Comparison of ENCODE assay signal across 1 cellular context in genomic region chr18:3297025-3297984, GRCh38.
TF ChIP-seq lines count a peak whose summit lies in the region.

No MANE protein-coding gene starts in this region.

TF ChIP-seq in HepG2, 621 proteins besides CTCF, POLR2A, EP300 and RAD21 (continued from another document and continues in another):
- TF ChIP-seq CBX5 (CRISPR knock-in tag; IDR thresholded peaks at IDR 0.05; ENCODE audit: borderline replicate concordance): peak; percentile 97
- TF ChIP-seq ZNF766 (CRISPR knock-in tag; IDR thresholded peaks at IDR 0.05; ENCODE audit: borderline replicate concordance): peak; percentile 76; the same call in 1 of the 2 replicates
- TF ChIP-seq, protein P1, sequence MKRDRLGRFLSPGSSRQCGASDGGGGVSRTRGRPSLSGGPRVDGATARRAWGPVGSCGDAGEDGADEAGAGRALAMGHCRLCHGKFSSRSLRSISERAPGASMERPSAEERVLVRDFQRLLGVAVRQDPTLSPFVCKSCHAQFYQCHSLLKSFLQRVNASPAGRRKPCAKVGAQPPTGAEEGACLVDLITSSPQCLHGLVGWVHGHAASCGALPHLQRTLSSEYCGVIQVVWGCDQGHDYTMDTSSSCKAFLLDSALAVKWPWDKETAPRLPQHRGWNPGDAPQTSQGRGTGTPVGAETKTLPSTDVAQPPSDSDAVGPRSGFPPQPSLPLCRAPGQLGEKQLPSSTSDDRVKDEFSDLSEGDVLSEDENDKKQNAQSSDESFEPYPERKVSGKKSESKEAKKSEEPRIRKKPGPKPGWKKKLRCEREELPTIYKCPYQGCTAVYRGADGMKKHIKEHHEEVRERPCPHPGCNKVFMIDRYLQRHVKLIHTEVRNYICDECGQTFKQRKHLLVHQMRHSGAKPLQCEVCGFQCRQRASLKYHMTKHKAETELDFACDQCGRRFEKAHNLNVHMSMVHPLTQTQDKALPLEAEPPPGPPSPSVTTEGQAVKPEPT (CRISPR knock-in tag; IDR thresholded peaks at IDR 0.05; ENCODE audit: low read depth): no peak
- no peak for TF ChIP-seq ELF4 (CRISPR knock-in tag; IDR thresholded peaks at IDR 0.05; ENCODE audit: borderline replicate concordance)
- TF ChIP-seq SP2 (CRISPR knock-in tag; IDR thresholded peaks at IDR 0.05): no peak
- no peak for TF ChIP-seq MEIS1 (CRISPR knock-in tag; IDR thresholded peaks at IDR 0.05; ENCODE audit: borderline replicate concordance)
- no peak for TF ChIP-seq ZNF12 (CRISPR knock-in tag; IDR thresholded peaks at IDR 0.05)
- TF ChIP-seq PAX8 (CRISPR knock-in tag; IDR thresholded peaks at IDR 0.05; ENCODE audit: borderline replicate concordance): 0 out of 2 replicates have a peak, but pooled peaks have one; percentile 25
- peak; percentile 28; the same call in 1 of the 2 replicates for TF ChIP-seq HDAC1 (CRISPR knock-in tag; IDR thresholded peaks at IDR 0.05)
- TF ChIP-seq ZNF160 (CRISPR knock-in tag; IDR thresholded peaks at IDR 0.05): peak; percentile 79; the same call in 1 of the 2 replicates
- no peak for TF ChIP-seq MLLT10 (CRISPR knock-in tag; IDR thresholded peaks at IDR 0.05)
- no peak for TF ChIP-seq ZSCAN22 (CRISPR knock-in tag; IDR thresholded peaks at IDR 0.05)
- peak; percentile 56; the same call in 1 of the 2 replicates for TF ChIP-seq ZNF264 (CRISPR knock-in tag; IDR thresholded peaks at IDR 0.05)
- TF ChIP-seq, protein P2, sequence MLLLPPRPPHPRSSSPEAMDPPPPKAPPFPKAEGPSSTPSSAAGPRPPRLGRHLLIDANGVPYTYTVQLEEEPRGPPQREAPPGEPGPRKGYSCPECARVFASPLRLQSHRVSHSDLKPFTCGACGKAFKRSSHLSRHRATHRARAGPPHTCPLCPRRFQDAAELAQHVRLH (CRISPR knock-in tag; IDR thresholded peaks at IDR 0.05; ENCODE audit: borderline replicate concordance, low read depth): peak; percentile 81; the same call in 1 of the 2 replicates
- TF ChIP-seq, protein P3, sequence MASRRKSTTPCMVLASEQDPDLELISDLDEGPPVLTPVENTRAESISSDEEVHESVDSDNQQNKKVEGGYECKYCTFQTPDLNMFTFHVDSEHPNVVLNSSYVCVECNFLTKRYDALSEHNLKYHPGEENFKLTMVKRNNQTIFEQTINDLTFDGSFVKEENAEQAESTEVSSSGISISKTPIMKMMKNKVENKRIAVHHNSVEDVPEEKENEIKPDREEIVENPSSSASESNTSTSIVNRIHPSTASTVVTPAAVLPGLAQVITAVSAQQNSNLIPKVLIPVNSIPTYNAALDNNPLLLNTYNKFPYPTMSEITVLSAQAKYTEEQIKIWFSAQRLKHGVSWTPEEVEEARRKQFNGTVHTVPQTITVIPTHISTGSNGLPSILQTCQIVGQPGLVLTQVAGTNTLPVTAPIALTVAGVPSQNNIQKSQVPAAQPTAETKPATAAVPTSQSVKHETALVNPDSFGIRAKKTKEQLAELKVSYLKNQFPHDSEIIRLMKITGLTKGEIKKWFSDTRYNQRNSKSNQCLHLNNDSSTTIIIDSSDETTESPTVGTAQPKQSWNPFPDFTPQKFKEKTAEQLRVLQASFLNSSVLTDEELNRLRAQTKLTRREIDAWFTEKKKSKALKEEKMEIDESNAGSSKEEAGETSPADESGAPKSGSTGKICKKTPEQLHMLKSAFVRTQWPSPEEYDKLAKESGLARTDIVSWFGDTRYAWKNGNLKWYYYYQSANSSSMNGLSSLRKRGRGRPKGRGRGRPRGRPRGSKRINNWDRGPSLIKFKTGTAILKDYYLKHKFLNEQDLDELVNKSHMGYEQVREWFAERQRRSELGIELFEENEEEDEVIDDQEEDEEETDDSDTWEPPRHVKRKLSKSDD (CRISPR knock-in tag; IDR thresholded peaks at IDR 0.05; ENCODE audit: low read depth): peak; percentile 73
- no peak for TF ChIP-seq THYN1 (CRISPR knock-in tag; IDR thresholded peaks at IDR 0.05; ENCODE audit: borderline replicate concordance, low read depth)
- TF ChIP-seq PTBP1 (IDR thresholded peaks at IDR 0.05; ENCODE audit: low read depth, low read length, poor library complexity, severe bottlenecking): no peak
- TF ChIP-seq, protein P4, sequence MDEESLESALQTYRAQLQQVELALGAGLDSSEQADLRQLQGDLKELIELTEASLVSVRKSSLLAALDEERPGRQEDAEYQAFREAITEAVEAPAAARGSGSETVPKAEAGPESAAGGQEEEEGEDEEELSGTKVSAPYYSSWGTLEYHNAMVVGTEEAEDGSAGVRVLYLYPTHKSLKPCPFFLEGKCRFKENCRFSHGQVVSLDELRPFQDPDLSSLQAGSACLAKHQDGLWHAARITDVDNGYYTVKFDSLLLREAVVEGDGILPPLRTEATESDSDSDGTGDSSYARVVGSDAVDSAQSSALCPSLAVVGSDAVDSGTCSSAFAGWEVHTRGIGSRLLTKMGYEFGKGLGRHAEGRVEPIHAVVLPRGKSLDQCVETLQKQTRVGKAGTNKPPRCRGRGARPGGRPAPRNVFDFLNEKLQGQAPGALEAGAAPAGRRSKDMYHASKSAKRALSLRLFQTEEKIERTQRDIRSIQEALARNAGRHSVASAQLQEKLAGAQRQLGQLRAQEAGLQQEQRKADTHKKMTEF (CRISPR knock-in tag; IDR thresholded peaks at IDR 0.05): peak; percentile 87
- TF ChIP-seq ATRX (CRISPR knock-in tag; IDR thresholded peaks at IDR 0.05; ENCODE audit: borderline replicate concordance): no peak
- no peak for TF ChIP-seq REL (CRISPR knock-in tag; conservative IDR thresholded peaks at IDR 0.05)
- peak; percentile 50; the same call in 1 of the 2 replicates for TF ChIP-seq ZNF772 (CRISPR knock-in tag; IDR thresholded peaks at IDR 0.05)
- 0 out of 2 replicates have a peak, but pooled peaks have one; percentile 39 for TF ChIP-seq POGK (CRISPR knock-in tag; conservative IDR thresholded peaks at IDR 0.05)
- TF ChIP-seq, protein P5, sequence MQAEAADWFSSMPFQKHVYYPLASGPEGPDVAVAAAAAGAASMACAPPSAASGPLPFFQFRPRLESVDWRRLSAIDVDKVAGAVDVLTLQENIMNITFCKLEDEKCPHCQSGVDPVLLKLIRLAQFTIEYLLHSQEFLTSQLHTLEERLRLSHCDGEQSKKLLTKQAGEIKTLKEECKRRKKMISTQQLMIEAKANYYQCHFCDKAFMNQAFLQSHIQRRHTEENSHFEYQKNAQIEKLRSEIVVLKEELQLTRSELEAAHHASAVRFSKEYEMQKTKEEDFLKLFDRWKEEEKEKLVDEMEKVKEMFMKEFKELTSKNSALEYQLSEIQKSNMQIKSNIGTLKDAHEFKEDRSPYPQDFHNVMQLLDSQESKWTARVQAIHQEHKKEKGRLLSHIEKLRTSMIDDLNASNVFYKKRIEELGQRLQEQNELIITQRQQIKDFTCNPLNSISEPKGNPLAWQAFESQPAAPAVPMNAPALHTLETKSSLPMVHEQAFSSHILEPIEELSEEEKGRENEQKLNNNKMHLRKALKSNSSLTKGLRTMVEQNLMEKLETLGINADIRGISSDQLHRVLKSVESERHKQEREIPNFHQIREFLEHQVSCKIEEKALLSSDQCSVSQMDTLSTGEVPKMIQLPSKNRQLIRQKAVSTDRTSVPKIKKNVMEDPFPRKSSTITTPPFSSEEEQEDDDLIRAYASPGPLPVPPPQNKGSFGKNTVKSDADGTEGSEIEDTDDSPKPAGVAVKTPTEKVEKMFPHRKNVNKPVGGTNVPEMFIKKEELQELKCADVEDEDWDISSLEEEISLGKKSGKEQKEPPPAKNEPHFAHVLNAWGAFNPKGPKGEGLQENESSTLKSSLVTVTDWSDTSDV (CRISPR knock-in tag; IDR thresholded peaks at IDR 0.05): 0 out of 2 replicates have a peak, but pooled peaks have one; percentile 58
- no peak for TF ChIP-seq MBD4 (IDR thresholded peaks at IDR 0.05; ENCODE audit: borderline replicate concordance, low read length)
- TF ChIP-seq, protein P6, sequence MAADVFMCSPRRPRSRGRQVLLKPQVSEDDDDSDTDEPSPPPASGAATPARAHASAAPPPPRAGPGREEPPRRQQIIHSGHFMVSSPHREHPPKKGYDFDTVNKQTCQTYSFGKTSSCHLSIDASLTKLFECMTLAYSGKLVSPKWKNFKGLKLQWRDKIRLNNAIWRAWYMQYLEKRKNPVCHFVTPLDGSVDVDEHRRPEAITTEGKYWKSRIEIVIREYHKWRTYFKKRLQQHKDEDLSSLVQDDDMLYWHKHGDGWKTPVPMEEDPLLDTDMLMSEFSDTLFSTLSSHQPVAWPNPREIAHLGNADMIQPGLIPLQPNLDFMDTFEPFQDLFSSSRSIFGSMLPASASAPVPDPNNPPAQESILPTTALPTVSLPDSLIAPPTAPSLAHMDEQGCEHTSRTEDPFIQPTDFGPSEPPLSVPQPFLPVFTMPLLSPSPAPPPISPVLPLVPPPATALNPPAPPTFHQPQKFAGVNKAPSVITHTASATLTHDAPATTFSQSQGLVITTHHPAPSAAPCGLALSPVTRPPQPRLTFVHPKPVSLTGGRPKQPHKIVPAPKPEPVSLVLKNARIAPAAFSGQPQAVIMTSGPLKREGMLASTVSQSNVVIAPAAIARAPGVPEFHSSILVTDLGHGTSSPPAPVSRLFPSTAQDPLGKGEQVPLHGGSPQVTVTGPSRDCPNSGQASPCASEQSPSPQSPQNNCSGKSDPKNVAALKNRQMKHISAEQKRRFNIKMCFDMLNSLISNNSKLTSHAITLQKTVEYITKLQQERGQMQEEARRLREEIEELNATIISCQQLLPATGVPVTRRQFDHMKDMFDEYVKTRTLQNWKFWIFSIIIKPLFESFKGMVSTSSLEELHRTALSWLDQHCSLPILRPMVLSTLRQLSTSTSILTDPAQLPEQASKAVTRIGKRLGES (CRISPR knock-in tag; IDR thresholded peaks at IDR 0.05; ENCODE audit: borderline replicate concordance): no peak
- no peak for TF ChIP-seq ZNF674 (CRISPR knock-in tag; IDR thresholded peaks at IDR 0.05; ENCODE audit: low read depth)
- TF ChIP-seq ZNF816 (CRISPR knock-in tag; IDR thresholded peaks at IDR 0.05; ENCODE audit: borderline replicate concordance): no peak
- TF ChIP-seq CAMTA2 (CRISPR knock-in tag; IDR thresholded peaks at IDR 0.05; ENCODE audit: borderline replicate concordance): no peak
- TF ChIP-seq PCBP2 (optimal IDR thresholded peaks at IDR 0.05; ENCODE audit: low read depth, low read length, poor library complexity, severe bottlenecking): no peak
- no peak for TF ChIP-seq RNF219 (CRISPR knock-in tag; IDR thresholded peaks at IDR 0.05)
- TF ChIP-seq HIVEP1 (CRISPR knock-in tag; IDR thresholded peaks at IDR 0.05): no peak
- TF ChIP-seq HNF4A (CRISPR knock-in tag; IDR thresholded peaks at IDR 0.05): peak; percentile 35; the same call in 1 of the 2 replicates
- TF ChIP-seq FOXA3 (CRISPR knock-in tag; IDR thresholded peaks at IDR 0.05): peak; percentile 70
- TF ChIP-seq FOXJ3 (CRISPR knock-in tag; IDR thresholded peaks at IDR 0.05; ENCODE audit: borderline replicate concordance): peak; percentile 71
- TF ChIP-seq ZNF44 (CRISPR knock-in tag; IDR thresholded peaks at IDR 0.05): no peak
- peak; percentile 61; the same call in 1 of the 2 replicates for TF ChIP-seq ZBTB43 (CRISPR knock-in tag; conservative IDR thresholded peaks at IDR 0.05)
- TF ChIP-seq ZNF335 (CRISPR knock-in tag; IDR thresholded peaks at IDR 0.05): 0 out of 2 replicates have a peak, but pooled peaks have one; percentile 45
- TF ChIP-seq ZNF296 (CRISPR knock-in tag; conservative IDR thresholded peaks at IDR 0.05): no peak
- no peak for TF ChIP-seq MAZ (IDR thresholded peaks at IDR 0.05; ENCODE audit: borderline replicate concordance, low read depth, low read length)
- peak; percentile 59 for TF ChIP-seq MAZ (CRISPR knock-in tag; IDR thresholded peaks at IDR 0.05; ENCODE audit: low read depth)
- TF ChIP-seq HHEX (CRISPR knock-in tag; IDR thresholded peaks at IDR 0.05): no peak
- no peak for TF ChIP-seq ATAD3A (CRISPR knock-in tag; IDR thresholded peaks at IDR 0.05)
- TF ChIP-seq, protein P7, sequence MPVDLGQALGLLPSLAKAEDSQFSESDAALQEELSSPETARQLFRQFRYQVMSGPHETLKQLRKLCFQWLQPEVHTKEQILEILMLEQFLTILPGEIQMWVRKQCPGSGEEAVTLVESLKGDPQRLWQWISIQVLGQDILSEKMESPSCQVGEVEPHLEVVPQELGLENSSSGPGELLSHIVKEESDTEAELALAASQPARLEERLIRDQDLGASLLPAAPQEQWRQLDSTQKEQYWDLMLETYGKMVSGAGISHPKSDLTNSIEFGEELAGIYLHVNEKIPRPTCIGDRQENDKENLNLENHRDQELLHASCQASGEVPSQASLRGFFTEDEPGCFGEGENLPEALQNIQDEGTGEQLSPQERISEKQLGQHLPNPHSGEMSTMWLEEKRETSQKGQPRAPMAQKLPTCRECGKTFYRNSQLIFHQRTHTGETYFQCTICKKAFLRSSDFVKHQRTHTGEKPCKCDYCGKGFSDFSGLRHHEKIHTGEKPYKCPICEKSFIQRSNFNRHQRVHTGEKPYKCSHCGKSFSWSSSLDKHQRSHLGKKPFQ (CRISPR knock-in tag; IDR thresholded peaks at IDR 0.05; ENCODE audit: insufficient replicate concordance): no peak
- no peak for TF ChIP-seq PLRG1 (conservative IDR thresholded peaks at IDR 0.05)
